8 cellular contexts compared by ENCODE assay signal in the genomic region with DNA sequence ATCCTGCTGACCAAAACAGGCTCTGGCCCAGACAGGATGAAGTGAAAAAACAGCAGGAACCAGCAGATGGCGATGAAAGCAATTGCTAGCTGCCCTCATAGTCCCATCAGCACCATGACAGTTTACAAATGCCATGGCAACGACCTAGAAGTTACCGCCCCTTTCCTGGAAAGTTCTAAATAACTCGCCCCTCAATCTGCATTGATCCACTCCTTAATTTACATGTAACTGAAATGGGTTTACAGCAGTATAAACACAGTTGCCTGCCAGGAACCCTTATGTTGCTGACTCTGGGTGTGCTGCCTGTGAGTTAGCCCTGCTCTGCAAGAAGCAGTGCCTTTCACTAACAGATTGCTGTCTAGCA.
A peak's percentile ranks its signal among the peaks of the same experiment; 100 is the strongest.
DNase-seq lines count a peak whose midpoint lies in the region; ATAC-seq and FAIRE-seq lines count a peak whose summit lies in the region.
"Had no signal": no experiment of that assay in that cellular context is flagged by ENCODE, and none has a peak within 500 bp of the region (broad histone marks: within the 10 kb centered on the region; RNA-seq: fewer than 3 reads in every experiment).

No MANE protein-coding gene starts in this region.

- H3K27ac Mint-ChIP-seq in stimulated activated naive CD8-positive, alpha-beta T cell treated with anti-CD3 and anti-CD28 coated beads, Interleukin-15, amount 100 ng/mL, for 72 hours: no peak overlapping the region

- no peaks in the 10 kb centered on the region for H3K4me1 Mint-ChIP-seq in stimulated activated naive CD8-positive, alpha-beta T cell treated with anti-CD3 and anti-CD28 coated beads, Interleukin-15, amount 100 ng/mL, for 72 hours
- H3K4me1 Mint-ChIP-seq: central memory CD8-positive, alpha-beta T cell had no signal

- ATAC-seq in GM19452 (IDR thresholded peaks at IDR 0.05; ENCODE audit: unreplicated experiment): peak; percentile 95
- peak; percentile 87 for ATAC-seq in stimulated activated naive CD8-positive, alpha-beta T cell treated with anti-CD3 and anti-CD28 coated beads, Interleukin-15, amount 100 ng/mL, for 72 hours

- DNase-seq in ELF-1 (ENCODE audit: low read depth, low spot score) (peak; percentile 91), HS-5 (ENCODE audit: low read depth) (peak; percentile 30), RCC 7860 (ENCODE audit: low spot score) (peak; percentile 50), T47D (ENCODE audit: low read depth in 1 of 2, low spot score in 1 of 2) (peak; percentile 36 to 85), left kidney (ENCODE audit: low read depth, low spot score) (peak; percentile 75)
- DNase-seq in stimulated activated naive CD8-positive, alpha-beta T cell treated with anti-CD3 and anti-CD28 coated beads, Interleukin-15, amount 100 ng/mL, for 72 hours: peak; percentile 13 to 41

- in situ Hi-C loops in T47D (cut with HindIII; ENCODE audit: low pct_unique_long_range_greater_than_20kb, low sequenced_read_pairs): no loop called here

- H3K9me3 Mint-ChIP-seq in stimulated activated naive CD8-positive, alpha-beta T cell treated with anti-CD3 and anti-CD28 coated beads, Interleukin-15, amount 100 ng/mL, for 72 hours: no peaks in the 10 kb centered on the region
- H3K9me3 Mint-ChIP-seq: central memory CD8-positive, alpha-beta T cell had no signal

- H3K27me3 Mint-ChIP-seq in stimulated activated naive CD8-positive, alpha-beta T cell treated with anti-CD3 and anti-CD28 coated beads, Interleukin-15, amount 100 ng/mL, for 72 hours: peaks cover under 1% of the 10 kb centered on the region

- no peak for FAIRE-seq in RCC 7860 (lab: Jason Lieb, UNC)

- H3K4me3 Mint-ChIP-seq in stimulated activated naive CD8-positive, alpha-beta T cell treated with anti-CD3 and anti-CD28 coated beads, Interleukin-15, amount 100 ng/mL, for 72 hours: no peak overlapping the region
- H3K4me3 Mint-ChIP-seq: central memory CD8-positive, alpha-beta T cell had no signal

Comparison
In these comparisons a context has a peak if more than half of its experiments do, and no peak if none do; other contexts are left out.
1. Peak in every context shown above with its lines: DNase-seq and ATAC-seq.
2. DNase-seq: peak in every context shown above with its lines; median percentile 91 in ELF-1; 75 in left kidney; 60 in T47D; 50 in RCC 7860; 30 in HS-5; 27 in stimulated activated naive CD8-positive, alpha-beta T cell treated with anti-CD3 and anti-CD28 coated beads, Interleukin-15, amount 100 ng/mL, for 72 hours.